32 cellular contexts compared by ENCODE assay signal in genomic region chr11:44637477-44637876, GRCh38.
DNase-seq lines count a peak whose midpoint lies in the region; ATAC-seq, FAIRE-seq and TF ChIP-seq lines count a peak whose summit lies in the region.
"Had no signal": no experiment of that assay in that cellular context is flagged by ENCODE, and none has a peak within 500 bp of the region (broad histone marks: within the 10 kb centered on the region; RNA-seq: fewer than 3 reads in every experiment).

No MANE protein-coding gene starts in this region.

- H3K36me3 Mint-ChIP-seq in activated naive CD4-positive, alpha-beta T cell treated with anti-CD3 and anti-CD28 coated beads for 36 hours (ENCODE audit: low read depth), result no peaks in the 10 kb centered on the region
- H3K36me3 Mint-ChIP-seq: activated naive CD4-positive, alpha-beta T cell treated with anti-CD3 and anti-CD28 coated beads, Interleukin-2, amount 10 ng/mL, durations not matched to agents 7 days and 5 days had no signal

- ATAC-seq in K562, result no peak
- ATAC-seq: HCT116; left cardiac atrium; natural killer cell treated with Interleukin-12 subunit alpha and Interleukin-12 subunit beta and Interleukin-15 and Interleukin-18, amount 100 ng/mL, for 72 hours; pancreas; Right ventricle myocardium inferior had no signal

- peak; percentile 13 for DNase-seq in HCEC 1CT
- DNase-seq in NOMO-1 treated with DMSO at 0.1 percent for 48 hours (lab: John Stamatoyannopoulos, UW; ENCODE audit: unreplicated experiment), result peak; percentile 89
- no peak for DNase-seq in K562 (ENCODE audit: extremely low read depth in 1 of 4, low spot score in 3 of 4)
- peak; percentile 60 for DNase-seq in pons (ENCODE audit: low spot score)
- DNase-seq in activated naive CD4-positive, alpha-beta T cell treated with anti-CD3 and anti-CD28 coated beads for 36 hours, result no peak
- DNase-seq in NK-92 treated with Interleukin-12 subunit alpha and Interleukin-12 subunit beta, amount 100 ng/mL, for 24 hours (lab: John Stamatoyannopoulos, UW), result no peak
- DNase-seq in activated naive CD4-positive, alpha-beta T cell treated with Interleukin-2 at 50 U/mL for 16 hours, result no peak
- DNase-seq: activated CD4-positive, alpha-beta memory T cell treated with anti-CD3 and anti-CD28 coated beads, Interleukin-2, amount 10 ng/mL, durations not matched to agents 7 days and 5 days; activated CD4-positive, alpha-beta T cell treated with anti-CD3 and anti-CD28 coated beads for 1 hour; activated CD8-positive, alpha-beta memory T cell treated with anti-CD3 and anti-CD28 coated beads, Interleukin-2, amount 50 U/mL, for 4 hours; activated naive CD4-positive, alpha-beta T cell treated with anti-CD3 and anti-CD28 coated beads, Interleukin-2, amount 10 ng/mL, durations not matched to agents 7 days and 5 days; amygdala; brain microvascular endothelial cell; DMS153; hippocampal formation; left cardiac atrium; NCI-H1105 treated with DMSO at 0.1 percent for 48 hours; NCI-H187 treated with DMSO at 0.1 percent for 48 hours; NCI-H2171 treated with DMSO at 0.1 percent for 48 hours; NCI-H510A treated with DMSO at 0.1 percent for 48 hours; retina; small intestine; stimulated activated naive CD4-positive, alpha-beta T cell; uterus had no signal

- BruUV-seq in K562 (replicated peaks; lab: Mats Ljungman, UMichigan), result no TSS peak

- peaks cover 2% of the 10 kb centered on the region for H3K27me3 Mint-ChIP-seq in activated naive CD4-positive, alpha-beta T cell treated with anti-CD3 and anti-CD28 coated beads for 36 hours (ENCODE audit: low read depth)

- no peak overlapping the region for H3K4me3 ChIP-seq in K562
- H3K4me3 ChIP-seq: BLaER1, lung, mucosa of descending colon, pancreas, uterus had no signal

- H3K36me3 ChIP-seq in K562 (ENCODE audit: control insufficient read depth, insufficient read depth, low read length), result no peaks in the 10 kb centered on the region
- H3K36me3 ChIP-seq: BLaER1, brain microvascular endothelial cell, pancreas, uterus had no signal

- CTCF ChIA-PET in K562 (lab: Yijun Ruan, JAX; ENCODE audit: low intra/inter-chr PET ratio), result interaction anchor here (0.6 kb wide), 1 partner anchor 634 kb away, joined by 3 read pairs; no protein-coding TSS in a partner anchor
- CTCF ChIA-PET in activated naive CD4-positive, alpha-beta T cell treated with anti-CD3 and anti-CD28 coated beads for 36 hours (lab: Charles Lee), result no interaction called here

- H3K4me1 Mint-ChIP-seq in activated naive CD4-positive, alpha-beta T cell treated with anti-CD3 and anti-CD28 coated beads for 36 hours (ENCODE audit: low read depth), result peaks cover 11% of the 10 kb centered on the region

- intact Hi-C loops in K562 (cut with micrococcal nuclease), result no loop called here
- intact Hi-C loops in activated naive CD4-positive, alpha-beta T cell treated with anti-CD3 and anti-CD28 coated beads for 36 hours (cut with micrococcal nuclease), result no loop called here

- H3K27ac Mint-ChIP-seq in activated naive CD4-positive, alpha-beta T cell treated with anti-CD3 and anti-CD28 coated beads for 36 hours, result no peak overlapping the region
- H3K27ac Mint-ChIP-seq: activated CD4-positive, alpha-beta memory T cell treated with anti-CD3 and anti-CD28 coated beads, Interleukin-2, amount 10 ng/mL, durations not matched to agents 7 days and 5 days; activated naive CD4-positive, alpha-beta T cell treated with anti-CD3 and anti-CD28 coated beads, Interleukin-2, amount 10 ng/mL, durations not matched to agents 7 days and 5 days; activated T-helper 1 cell treated with anti-CD3 and anti-CD28 coated beads, Interleukin-12 subunit alpha, Interleukin-12 subunit beta, Interleukin-2, Interleukin-4 antibody, amounts not matched to agents 30 ng/mL and 10 ng/mL and 1 ng/mL, durations not matched to agents 14 hours and 24 hours and 36 hours; natural killer cell treated with Interleukin-12 subunit alpha and Interleukin-12 subunit beta and Interleukin-15 and Interleukin-18, amount 100 ng/mL, for 72 hours had no signal

- no peak overlapping the region for H3K4me3 Mint-ChIP-seq in activated naive CD4-positive, alpha-beta T cell treated with anti-CD3 and anti-CD28 coated beads for 36 hours
- H3K4me3 Mint-ChIP-seq: activated CD4-positive, alpha-beta memory T cell treated with anti-CD3 and anti-CD28 coated beads, Interleukin-2, amount 10 ng/mL, durations not matched to agents 7 days and 5 days; activated naive CD4-positive, alpha-beta T cell treated with anti-CD3 and anti-CD28 coated beads, Interleukin-2, amount 10 ng/mL, durations not matched to agents 7 days and 5 days; activated T-helper 1 cell treated with anti-CD3 and anti-CD28 coated beads, Interleukin-12 subunit alpha, Interleukin-12 subunit beta, Interleukin-2, Interleukin-4 antibody, amounts not matched to agents 30 ng/mL and 10 ng/mL and 1 ng/mL, durations not matched to agents 14 hours and 24 hours and 36 hours; natural killer cell treated with Interleukin-12 subunit alpha and Interleukin-12 subunit beta and Interleukin-15 and Interleukin-18, amount 100 ng/mL, for 72 hours had no signal

- H3K9me1 ChIP-seq in K562 (ENCODE audit: control insufficient read depth, insufficient read depth, low read length), result no peaks in the 10 kb centered on the region

- no peak for TF ChIP-seq POLR2A in K562 (conservative IDR thresholded peaks at IDR 0.05)

- peaks cover 3 to 30% of the 10 kb centered on the region in 2 experiments; a peak in 3 of 5 replicates for H3K27me3 ChIP-seq in K562 (ENCODE audit: control insufficient read depth in 2 of 2, insufficient read depth in 2 of 2, low read length in 2 of 2)
- H3K27me3 ChIP-seq: BLaER1, pancreas, uterus had no signal

- no peak overlapping the region for H3K27ac ChIP-seq in K562 (ENCODE audit: extremely low read depth, low read depth, low read length)
- H3K27ac ChIP-seq: BLaER1, brain microvascular endothelial cell, pancreas, uterus had no signal

- TF ChIP-seq RAD21 in K562 (CRISPR knock-in tag; conservative IDR thresholded peaks at IDR 0.05 in 1 of 2, IDR thresholded peaks at IDR 0.05 in 1 of 2), result no peak

- no peaks in the 10 kb centered on the region for H4K20me1 ChIP-seq in K562 (replicated peaks; ENCODE audit: control insufficient read depth, insufficient read depth, low read length)
- H4K20me1 ChIP-seq: BLaER1 had no signal

- FAIRE-seq in K562 (lab: Jason Lieb, UNC), result no peak
- FAIRE-seq: pancreas, small intestine had no signal

- H3K9me3 Mint-ChIP-seq in activated naive CD4-positive, alpha-beta T cell treated with anti-CD3 and anti-CD28 coated beads for 36 hours, result peaks cover 7% of the 10 kb centered on the region
- H3K9me3 Mint-ChIP-seq: activated naive CD4-positive, alpha-beta T cell treated with anti-CD3 and anti-CD28 coated beads, Interleukin-2, amount 10 ng/mL, durations not matched to agents 7 days and 5 days; natural killer cell treated with Interleukin-12 subunit alpha and Interleukin-12 subunit beta and Interleukin-15 and Interleukin-18, amount 100 ng/mL, for 72 hours had no signal

- no peak overlapping the region for H2AFZ ChIP-seq in K562 (ENCODE audit: low read depth, low read length)

- H3K4me1 ChIP-seq in K562 (replicated peaks in 1 of 2; ENCODE audit: control insufficient read depth in 2 of 2, insufficient read depth in 2 of 2, low read length in 2 of 2), result peaks cover 7 to 10% of the 10 kb centered on the region in 2 experiments; a peak in 4 of 5 replicates

- TF ChIP-seq CTCF in K562 (IDR thresholded peaks at IDR 0.05 in 2 of 3, conservative IDR thresholded peaks at IDR 0.05 in 1 of 3; ENCODE audit: insufficient read depth in 2 of 3, low read depth in 1 of 3, low read length in 3 of 3), result no peak

- POLR2A ChIA-PET in K562 (lab: Yijun Ruan, JAX), result no interaction called here

- WGBS in K562 (ENCODE audit: insufficient coverage, low coverage, missing lambda C conversion rate), result 0% methylated on average over 2 of the region's 2 CpGs

- H3K9me3 ChIP-seq in K562 (replicated peaks; ENCODE audit: control insufficient read depth, insufficient read depth, low read depth, low read length), result no peaks in the 10 kb centered on the region
- H3K9me3 ChIP-seq: mucosa of descending colon, pancreas, uterus had no signal

- in situ Hi-C loops in K562 (cut with MboI), result no loop called here

- no peak overlapping the region for H3K4me2 ChIP-seq in K562 (ENCODE audit: insufficient read depth, low read length)
- H3K4me2 ChIP-seq: BLaER1 had no signal

- TF ChIP-seq EP300 in K562 (IDR thresholded peaks at IDR 0.05; ENCODE audit: low read length), result no peak

- H3K9ac ChIP-seq in K562 (ENCODE audit: insufficient read depth in 1 of 2, low read depth in 2 of 2, low read length in 2 of 2), result no peak overlapping the region
- H3K9ac ChIP-seq: BLaER1 had no signal

- H3K79me2 ChIP-seq in K562 (ENCODE audit: control insufficient read depth, insufficient read depth, low read length), result no peaks in the 10 kb centered on the region

TF ChIP-seq in K562, 482 proteins besides CTCF, POLR2A, EP300 and RAD21 (continues in another document):
- no peak for TF ChIP-seq CEBPG (CRISPR knock-in tag; IDR thresholded peaks at IDR 0.05)
- TF ChIP-seq CEBPG (tag; conservative IDR thresholded peaks at IDR 0.05 in 1 of 2, IDR thresholded peaks at IDR 0.05 in 1 of 2), result peak in 1 of 2 experiments; percentile 43; a peak in 1 of 4 replicates

Comparison
In these comparisons a context has a peak if more than half of its experiments do, and no peak if none do; other contexts are left out.
1. DNase-seq: peak in HCEC 1CT (single experiment), NOMO-1 treated with DMSO at 0.1 percent for 48 hours (single experiment) and pons (single experiment); none in K562 (0 of 4), activated naive CD4-positive, alpha-beta T cell treated with anti-CD3 and anti-CD28 coated beads for 36 hours (single experiment), NK-92 treated with Interleukin-12 subunit alpha and Interleukin-12 subunit beta, amount 100 ng/mL, for 24 hours (single experiment) and activated naive CD4-positive, alpha-beta T cell treated with Interleukin-2 at 50 U/mL for 16 hours (single experiment).